ENCODE assay signal across 1 cellular context in the genomic region with DNA sequence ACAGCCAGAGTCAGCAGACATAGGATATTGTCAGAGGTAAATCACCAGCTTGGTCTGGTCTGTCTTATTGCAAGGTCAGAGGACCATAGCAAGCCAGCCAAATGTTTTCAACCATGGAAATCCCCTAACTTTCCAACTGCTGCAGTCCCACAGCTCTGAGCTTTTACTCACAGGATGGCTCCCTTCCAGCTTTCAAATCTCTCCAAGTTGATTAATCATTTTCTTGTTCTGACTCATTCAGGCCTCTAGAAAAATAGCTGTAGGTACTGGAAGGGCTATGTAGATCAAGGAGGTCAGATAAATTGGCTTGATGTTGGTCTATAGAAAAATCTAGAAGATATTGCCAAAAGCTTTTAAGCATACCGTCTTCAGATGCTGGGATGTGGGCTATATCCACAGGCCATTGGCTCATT.
TF ChIP-seq lines count a peak whose summit lies in the region.

No MANE protein-coding gene starts in this region.

TF ChIP-seq in IMR-90, 13 proteins besides CTCF, POLR2A, EP300 and RAD21 (continued from another document):
- TF ChIP-seq, protein P1, sequence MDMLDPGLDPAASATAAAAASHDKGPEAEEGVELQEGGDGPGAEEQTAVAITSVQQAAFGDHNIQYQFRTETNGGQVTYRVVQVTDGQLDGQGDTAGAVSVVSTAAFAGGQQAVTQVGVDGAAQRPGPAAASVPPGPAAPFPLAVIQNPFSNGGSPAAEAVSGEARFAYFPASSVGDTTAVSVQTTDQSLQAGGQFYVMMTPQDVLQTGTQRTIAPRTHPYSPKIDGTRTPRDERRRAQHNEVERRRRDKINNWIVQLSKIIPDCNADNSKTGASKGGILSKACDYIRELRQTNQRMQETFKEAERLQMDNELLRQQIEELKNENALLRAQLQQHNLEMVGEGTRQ (IDR thresholded peaks at IDR 0.05; ENCODE audit: low read depth, low read length): no peak
- TF ChIP-seq CHD1 (IDR thresholded peaks at IDR 0.05; ENCODE audit: low read depth, low read length) (no peak), SMC3 (IDR thresholded peaks at IDR 0.05; ENCODE audit: low read depth, low read length) (no peak)
